ENCODE assay signal across 9 cellular contexts in the genomic region with DNA sequence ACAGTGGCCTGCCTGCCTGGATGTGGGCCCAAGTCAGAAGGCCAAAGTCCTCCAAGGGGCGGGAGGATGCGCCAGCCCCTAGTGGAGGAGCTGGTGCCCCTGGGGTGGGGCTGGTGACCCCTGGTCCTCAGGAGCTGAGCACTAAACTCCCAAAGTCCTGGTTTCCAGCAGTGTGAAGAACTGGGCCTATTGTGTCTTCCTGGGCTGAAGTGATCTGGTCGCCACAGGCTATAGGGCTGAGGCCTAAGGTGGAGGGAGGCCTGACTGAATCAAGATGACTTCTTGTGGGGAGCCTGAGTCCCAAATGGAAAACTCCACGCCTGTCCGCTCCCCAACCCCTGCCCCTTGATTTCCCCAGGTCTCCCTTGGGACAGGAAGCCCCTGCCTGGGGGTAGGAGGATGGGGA. TPM values are rescaled to one million over a fixed set of nuclear protein-coding genes. Genes with fewer than 3 reads are reported as not detected.
A peak's percentile ranks its signal among the peaks of the same experiment; 100 is the strongest.
DNase-seq lines count a peak whose midpoint lies in the region; ATAC-seq, FAIRE-seq and TF ChIP-seq lines count a peak whose summit lies in the region.
"Had no signal": no experiment of that assay in that cellular context is flagged by ENCODE, and none has a peak within 500 bp of the region (broad histone marks: within the 10 kb centered on the region; RNA-seq: fewer than 3 reads in every experiment).

No MANE protein-coding gene starts in this region.

- no peak for TF ChIP-seq CTCF in D721Med (IDR thresholded peaks at IDR 0.05; ENCODE audit: insufficient read depth, missing control alignments)

- H3K4me3 Mint-ChIP-seq in activated T-helper 17 cell treated with anti-CD3 and anti-CD28 coated beads, Interleukin-2, amount 50 U/mL, for 72 hours: peak overlapping the region; percentile 40

- H3K36me3 ChIP-seq in skeletal muscle tissue (ENCODE audit: control insufficient read depth in 3 of 3, insufficient read depth in 3 of 3, low read length in 3 of 3): peaks cover 34 to 37% (median 36%) of the 10 kb centered on the region in 3 donors

- peak; percentile 10 for ATAC-seq in activated T-helper 17 cell treated with anti-CD3 and anti-CD28 coated beads, Interleukin-2, amount 50 U/mL, for 72 hours (replicated peaks)
- no peak for ATAC-seq in HG02981 (IDR thresholded peaks at IDR 0.05; ENCODE audit: unreplicated experiment)

- no peaks in the 10 kb centered on the region for H3K27me3 Mint-ChIP-seq in activated T-helper 17 cell treated with anti-CD3 and anti-CD28 coated beads, Interleukin-2, amount 50 U/mL, for 72 hours

- peaks cover 3% of the 10 kb centered on the region for H3K4me1 Mint-ChIP-seq in activated T-helper 17 cell treated with anti-CD3 and anti-CD28 coated beads, Interleukin-2, amount 50 U/mL, for 72 hours

- H3K36me3 Mint-ChIP-seq in activated T-helper 17 cell treated with anti-CD3 and anti-CD28 coated beads, Interleukin-2, amount 50 U/mL, for 72 hours (ENCODE audit: low read depth): peaks cover 89% of the 10 kb centered on the region

- FAIRE-seq in GM19239 (lab: Jason Lieb, UNC) (peak; percentile 70), D721Med (lab: Jason Lieb, UNC) (no peak)

- no peak for DNase-seq in GM19239 (ENCODE audit: insufficient read length, low spot score)
- DNase-seq in iris pigment epithelial cell (ENCODE audit: low read depth): peak; percentile 11
- no peak for DNase-seq in D721Med (ENCODE audit: insufficient read length, low spot score)
- DNase-seq in globus pallidus (ENCODE audit: low spot score): no peak
- DNase-seq in NCI-H82 treated with DMSO at 0.1 percent for 48 hours (lab: John Stamatoyannopoulos, UW; ENCODE audit: unreplicated experiment): no peak
- DNase-seq: NCI-H2107 had no signal

- H3K9me3 Mint-ChIP-seq in activated T-helper 17 cell treated with anti-CD3 and anti-CD28 coated beads, Interleukin-2, amount 50 U/mL, for 72 hours: no peaks in the 10 kb centered on the region

- H3K27ac Mint-ChIP-seq in activated T-helper 17 cell treated with anti-CD3 and anti-CD28 coated beads, Interleukin-2, amount 50 U/mL, for 72 hours: peak overlapping the region; percentile 76

- peak overlapping the region; percentile 63 to 83 (median 80) for H3K9ac ChIP-seq in skeletal muscle tissue (ENCODE audit: low read depth in 1 of 3, low read length in 3 of 3)

- no peaks in the 10 kb centered on the region for H3K9me3 ChIP-seq in skeletal muscle tissue (ENCODE audit: control insufficient read depth in 3 of 3, low read length in 3 of 3)

- peak overlapping the region; percentile 29 to 54 (median 54) for H3K4me3 ChIP-seq in skeletal muscle tissue (ENCODE audit: low read length in 3 of 3)

- H3K27me3 ChIP-seq in skeletal muscle tissue (ENCODE audit: control insufficient read depth in 3 of 3, insufficient read depth in 3 of 3, low read length in 3 of 3): no peaks in the 10 kb centered on the region

- H3K4me1 ChIP-seq in skeletal muscle tissue (ENCODE audit: control insufficient read depth in 3 of 3, insufficient read depth in 3 of 3, low read length in 3 of 3): peaks cover 25 to 27% (median 27%) of the 10 kb centered on the region in 3 donors

- H3K27ac ChIP-seq in skeletal muscle tissue (ENCODE audit: low read depth, low read length): peak overlapping the region; percentile 85

RNA-seq across cellular contexts. Expression of a gene that starts 0.8 kb away (rescaled TPM):
- 100 to 1,000 TPM in 1 of 2 donors, 10 to 100 TPM in 1; 98.5 to 122 TPM for total RNA-seq in activated T-helper 17 cell treated with anti-CD3 and anti-CD28 coated beads, Interleukin-2, amount 50 U/mL, for 72 hours
- total RNA-seq in skeletal muscle tissue: 19.8 TPM

RNA-seq across cellular contexts. Expression of a gene that starts 15.1 kb away (rescaled TPM):
- 100 to 1,000 TPM; 605 to 771 TPM for total RNA-seq in activated T-helper 17 cell treated with anti-CD3 and anti-CD28 coated beads, Interleukin-2, amount 50 U/mL, for 72 hours
- total RNA-seq in skeletal muscle tissue: 12.0 TPM

RNA-seq across cellular contexts. Expression of a gene that starts 19.6 kb away (rescaled TPM):
- total RNA-seq in activated T-helper 17 cell treated with anti-CD3 and anti-CD28 coated beads, Interleukin-2, amount 50 U/mL, for 72 hours: 100 to 1,000 TPM; 121 to 127 TPM
- total RNA-seq in skeletal muscle tissue: 14.1 TPM

RNA-seq across cellular contexts. Expression of a gene that starts 48.8 kb away (rescaled TPM):
- total RNA-seq in activated T-helper 17 cell treated with anti-CD3 and anti-CD28 coated beads, Interleukin-2, amount 50 U/mL, for 72 hours: 10 to 100 TPM; 15.9 to 19.0 TPM
- 5.7 TPM for total RNA-seq in skeletal muscle tissue

RNA-seq across cellular contexts. Expression of a gene that starts 51.6 kb away (rescaled TPM):
- total RNA-seq in activated T-helper 17 cell treated with anti-CD3 and anti-CD28 coated beads, Interleukin-2, amount 50 U/mL, for 72 hours: 100 to 1,000 TPM; 101 to 103 TPM
- 30.3 TPM for total RNA-seq in skeletal muscle tissue

Comparison
In these comparisons a context has a peak if more than half of its experiments do, and no peak if none do; other contexts are left out.
1. RNA of a gene that starts 15.1 kb away (total RNA-seq): 605 to 771 TPM in activated T-helper 17 cell treated with anti-CD3 and anti-CD28 coated beads, Interleukin-2, amount 50 U/mL, for 72 hours; 12.0 TPM in skeletal muscle tissue (single experiment); every median in the first group is over 10 times any median in the second.